In genomic region chr14:22500954-22501353, GRCh38 we compare ENCODE assay signal across 13 cellular contexts.
DNase-seq lines count a peak whose midpoint lies in the region; ATAC-seq lines count a peak whose summit lies in the region.
"Had no signal": no experiment of that assay in that cellular context is flagged by ENCODE, and none has a peak within 500 bp of the region (broad histone marks: within the 10 kb centered on the region; RNA-seq: fewer than 3 reads in every experiment).

No MANE protein-coding gene starts in this region.

- peak overlapping the region; percentile 67 for H3K27ac ChIP-seq in CD4-positive, alpha-beta memory T cell (ENCODE audit: low read depth, low read length)
- H3K27ac ChIP-seq in muscle layer of duodenum (ENCODE audit: low read length): peak overlapping the region; percentile 16
- H3K27ac ChIP-seq: neural progenitor cell had no signal

- peak; percentile 31 for ATAC-seq in activated CD8-positive, alpha-beta T cell treated with anti-CD3 and anti-CD28 coated beads, Interleukin-2, amount 10 ng/mL, durations not matched to agents 7 days and 5 days

- no peaks in the 10 kb centered on the region for H3K9me3 ChIP-seq in CD4-positive, alpha-beta memory T cell (ENCODE audit: control insufficient read depth in 1 of 2, low read length in 2 of 2)
- no peaks in the 10 kb centered on the region for H3K9me3 ChIP-seq in muscle layer of duodenum (ENCODE audit: control insufficient read depth in 1 of 2, low read length in 2 of 2)
- H3K9me3 ChIP-seq: heart right ventricle had no signal

- H3K27me3 ChIP-seq in CD4-positive, alpha-beta memory T cell (ENCODE audit: insufficient read depth, low read length): no peaks in the 10 kb centered on the region
- no peaks in the 10 kb centered on the region for H3K27me3 ChIP-seq in muscle layer of duodenum (ENCODE audit: low read depth, low read length)
- H3K27me3 ChIP-seq: heart right ventricle, neural progenitor cell had no signal

- H3K36me3 ChIP-seq in CD4-positive, alpha-beta memory T cell (ENCODE audit: insufficient read depth, low read length): peaks cover 12% of the 10 kb centered on the region
- no peaks in the 10 kb centered on the region for H3K36me3 ChIP-seq in muscle layer of duodenum (ENCODE audit: control insufficient read depth in 1 of 2, insufficient read depth in 2 of 2, low read length in 2 of 2)
- H3K36me3 ChIP-seq: heart right ventricle, neural progenitor cell had no signal

- CTCF ChIA-PET in CD4-positive, alpha-beta memory T cell (lab: Charles Lee; ENCODE audit: partially characterized antibody): interaction anchor here (1.0 to 5.7 kb wide), 6 partner anchors 10 to 69 kb away, joined by 3 to 27 read pairs (median 4); no protein-coding TSS in a partner anchor
- CTCF ChIA-PET in activated CD8-positive, alpha-beta T cell treated with anti-CD3 and anti-CD28 coated beads, Interleukin-2, amount 10 ng/mL, durations not matched to agents 7 days and 5 days (lab: Charles Lee): interaction anchor here (1.0 to 4.4 kb wide), 6 partner anchors 9 to 372 kb away, joined by 3 to 20 read pairs (median 4); no protein-coding TSS in a partner anchor

- H3K4me3 ChIP-seq in CD4-positive, alpha-beta memory T cell (ENCODE audit: low read length in 2 of 2): peak overlapping the region; percentile 47 to 62
- no peak overlapping the region for H3K4me3 ChIP-seq in muscle layer of duodenum (ENCODE audit: low read depth in 1 of 2, low read length in 2 of 2)
- H3K4me3 ChIP-seq: neural progenitor cell had no signal

- intact Hi-C loops in CD4-positive, alpha-beta memory T cell (cut with micrococcal nuclease): loop anchor here (5.0 kb wide), 3 partner anchors 274 to 634 kb away; no protein-coding TSS in a partner anchor

- peaks cover 57% of the 10 kb centered on the region for H3K4me1 ChIP-seq in CD4-positive, alpha-beta memory T cell (ENCODE audit: insufficient read depth, low read length)
- H3K4me1 ChIP-seq in muscle layer of duodenum (ENCODE audit: control insufficient read depth in 1 of 2, insufficient read depth in 2 of 2, low read length in 2 of 2): no peaks in the 10 kb centered on the region

- H3K9me3 Mint-ChIP-seq in CD4-positive, alpha-beta memory T cell: no peaks in the 10 kb centered on the region
- H3K9me3 Mint-ChIP-seq in activated CD8-positive, alpha-beta T cell treated with anti-CD3 and anti-CD28 coated beads, Interleukin-2, amount 10 ng/mL, durations not matched to agents 7 days and 5 days (ENCODE audit: insufficient read depth): no peaks in the 10 kb centered on the region
- H3K9me3 Mint-ChIP-seq: neural progenitor cell had no signal

- peak overlapping the region; percentile 81 to 100 (median 90) for H3K27ac Mint-ChIP-seq in CD4-positive, alpha-beta memory T cell
- H3K27ac Mint-ChIP-seq in activated CD8-positive, alpha-beta T cell treated with anti-CD3 and anti-CD28 coated beads, Interleukin-2, amount 10 ng/mL, durations not matched to agents 7 days and 5 days: peak overlapping the region; percentile 93
- H3K27ac Mint-ChIP-seq: neural progenitor cell had no signal

- H3K36me3 Mint-ChIP-seq in CD4-positive, alpha-beta memory T cell: peaks cover 77 to 83% of the 10 kb centered on the region in 2 donors
- peaks cover 93% of the 10 kb centered on the region for H3K36me3 Mint-ChIP-seq in activated CD8-positive, alpha-beta T cell treated with anti-CD3 and anti-CD28 coated beads, Interleukin-2, amount 10 ng/mL, durations not matched to agents 7 days and 5 days (ENCODE audit: low read depth)
- H3K36me3 Mint-ChIP-seq: neural progenitor cell had no signal

- peak; percentile 63 for DNase-seq in activated CD8-positive, alpha-beta memory T cell treated with anti-CD3 and anti-CD28 coated beads for 24 hours
- no peak for DNase-seq in activated CD8-positive, alpha-beta memory T cell treated with anti-CD3 and anti-CD28 coated beads, Interleukin-2, amount 50 U/mL, for 4 hours
- DNase-seq in CD4-positive, alpha-beta memory T cell: no peak
- DNase-seq in activated CD8-positive, alpha-beta T cell treated with anti-CD3 and anti-CD28 coated beads, Interleukin-2, amount 10 ng/mL, durations not matched to agents 7 days and 5 days: peak; percentile 64
- DNase-seq in G401 (ENCODE audit: low spot score) (no peak), T-helper 9 cell (no peak), hepatic stellate cell (ENCODE audit: low spot score) (no peak)
- DNase-seq: central memory CD4-positive, alpha-beta T cell; heart right ventricle; KBM-7; NCI-H2029 had no signal

- POLR2A ChIA-PET in CD4-positive, alpha-beta memory T cell (lab: Charles Lee; ENCODE audit: partially characterized antibody): interaction anchor here (0.9 to 42.8 kb wide), 14 partner anchors 6 to 703 kb away, joined by 3 to 1528 read pairs (median 6); no protein-coding TSS in a partner anchor
- POLR2A ChIA-PET in activated CD8-positive, alpha-beta T cell treated with anti-CD3 and anti-CD28 coated beads, Interleukin-2, amount 10 ng/mL, durations not matched to agents 7 days and 5 days (lab: Charles Lee): interaction anchor here (0.9 to 28.1 kb wide), 13 partner anchors 9 to 649 kb away, joined by 3 to 904 read pairs (median 6); no protein-coding TSS in a partner anchor

- peaks cover 17 to 89% (median 21%) of the 10 kb centered on the region in 4 donors for H3K4me1 Mint-ChIP-seq in CD4-positive, alpha-beta memory T cell
- H3K4me1 Mint-ChIP-seq in activated CD8-positive, alpha-beta T cell treated with anti-CD3 and anti-CD28 coated beads, Interleukin-2, amount 10 ng/mL, durations not matched to agents 7 days and 5 days (ENCODE audit: low read depth): peaks cover 35% of the 10 kb centered on the region

- no peaks in the 10 kb centered on the region for H3K27me3 Mint-ChIP-seq in CD4-positive, alpha-beta memory T cell
- H3K27me3 Mint-ChIP-seq in activated CD8-positive, alpha-beta T cell treated with anti-CD3 and anti-CD28 coated beads, Interleukin-2, amount 10 ng/mL, durations not matched to agents 7 days and 5 days (ENCODE audit: low read depth): no peaks in the 10 kb centered on the region

- peak overlapping the region; percentile 86 to 96 (median 90) for H3K4me3 Mint-ChIP-seq in CD4-positive, alpha-beta memory T cell
- peak overlapping the region; percentile 86 for H3K4me3 Mint-ChIP-seq in activated CD8-positive, alpha-beta T cell treated with anti-CD3 and anti-CD28 coated beads, Interleukin-2, amount 10 ng/mL, durations not matched to agents 7 days and 5 days
- H3K4me3 Mint-ChIP-seq: neural progenitor cell had no signal

- in situ Hi-C loops in G401 (cut with HindIII; ENCODE audit: low sequenced_read_pairs): no loop called here

Comparison
In these comparisons a context has a peak if more than half of its experiments do, and no peak if none do; other contexts are left out.
1. DNase-seq: peak in activated CD8-positive, alpha-beta memory T cell treated with anti-CD3 and anti-CD28 coated beads for 24 hours (single experiment) and activated CD8-positive, alpha-beta T cell treated with anti-CD3 and anti-CD28 coated beads, Interleukin-2, amount 10 ng/mL, durations not matched to agents 7 days and 5 days (single experiment); none in activated CD8-positive, alpha-beta memory T cell treated with anti-CD3 and anti-CD28 coated beads, Interleukin-2, amount 50 U/mL, for 4 hours (single experiment), CD4-positive, alpha-beta memory T cell (0 of 5), G401 (single experiment), T-helper 9 cell (single experiment) and hepatic stellate cell (single experiment).
2. H3K4me3 ChIP-seq: peak in CD4-positive, alpha-beta memory T cell (2 of 2); none in muscle layer of duodenum (0 of 2).